ENCODE assay signal across 21 cellular contexts in the genomic region with DNA sequence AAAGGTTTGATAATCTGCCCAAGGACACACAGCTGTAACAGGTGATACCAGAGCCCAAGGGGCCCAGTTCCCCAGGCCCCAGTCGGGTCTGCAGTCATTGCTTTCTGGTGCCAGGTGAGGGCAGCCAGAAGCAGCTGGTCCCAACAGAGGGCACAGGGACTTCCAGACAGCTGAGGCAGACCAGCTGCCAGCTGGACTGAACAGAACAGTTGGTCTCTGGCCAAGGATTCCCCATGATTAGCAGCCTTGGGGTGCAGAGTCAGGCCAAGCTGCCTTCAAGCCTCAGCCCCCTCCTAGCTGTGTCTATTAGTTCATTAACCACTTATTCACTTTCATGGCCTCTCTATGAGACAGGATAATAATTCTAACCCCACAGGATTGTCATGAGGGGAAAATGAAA.
A peak's percentile ranks its signal among the peaks of the same experiment; 100 is the strongest.
DNase-seq lines count a peak whose midpoint lies in the region; ATAC-seq and TF ChIP-seq lines count a peak whose summit lies in the region.
"Had no signal": no experiment of that assay in that cellular context is flagged by ENCODE, and none has a peak within 500 bp of the region (broad histone marks: within the 10 kb centered on the region; RNA-seq: fewer than 3 reads in every experiment).

No MANE protein-coding gene starts in this region.

- intact Hi-C loops in left ventricle myocardium superior (cut with micrococcal nuclease) (loop anchor here (10.0 kb wide), 1 partner anchor 479 kb away; no protein-coding TSS in a partner anchor), cardiac septum (cut with DNase I) (no loop called here)

- TF ChIP-seq POLR2A in erythroblast (IDR thresholded peaks at IDR 0.05; ENCODE audit: low read length), result no peak

- ATAC-seq in left ventricle myocardium superior, result peak; percentile 20
- ATAC-seq: stimulated activated naive B cell treated with anti-CD40 and anti-IgM and Interleukin-4, amounts not matched to agents 10 μg/mL and 1 μg/mL and 100 μg/mL, for 72 hours; T-cell; WTC11 had no signal

- 0 out of 2 replicates have a peak, but pooled peaks have one; percentile 7 for TF ChIP-seq CTCF in LNCaP clone FGC (IDR thresholded peaks at IDR 0.05; ENCODE audit: control insufficient read depth, extremely low read depth, insufficient read depth)

- no peak for DNase-seq in left ventricle myocardium superior
- DNase-seq in cardiac septum (ENCODE audit: low spot score), result no peak
- no peak for DNase-seq in LNCaP clone FGC (ENCODE audit: low read depth)
- DNase-seq in globus pallidus (ENCODE audit: low spot score), result peak; percentile 24
- DNase-seq in erythroblast (lab: John Stamatoyannopoulos, UW), result no peak
- no peak for DNase-seq in NCI-H510A (lab: John Stamatoyannopoulos, UW)
- no peak for DNase-seq in A172 (ENCODE audit: low spot score)
- DNase-seq: activated CD4-positive, alpha-beta T cell treated with anti-CD3 and anti-CD28 coated beads, Interleukin-2, amount 10 ng/mL, durations not matched to agents 24 days and 14 days; activated CD8-positive, alpha-beta memory T cell treated with anti-CD3 and anti-CD28 coated beads for 24 hours; activated T-cell treated with anti-CD3 and anti-CD28 coated beads for 4 hours; amniotic stem cell; cerebellar nuclear complex; foreskin melanocyte; NCI-H2029 treated with DMSO at 0.1 percent for 48 hours; retina; stimulated activated naive B cell treated with anti-CD40 and anti-IgM and Interleukin-4, amounts not matched to agents 10 μg/mL and 1 μg/mL and 100 μg/mL, for 72 hours; T-cell had no signal

- no peak overlapping the region for H3K4me3 ChIP-seq in LNCaP clone FGC (ENCODE audit: low read depth, low read length)
- H3K4me3 ChIP-seq: BLaER1, ovary, skin epidermis had no signal
